10 cellular contexts compared by ENCODE assay signal in genomic region chr7:92404170-92404614, GRCh38. TPM values are rescaled to one million over a fixed set of nuclear protein-coding genes. Genes with fewer than 3 reads are reported as not detected.
A peak's percentile ranks its signal among the peaks of the same experiment; 100 is the strongest.
DNase-seq lines count a peak whose midpoint lies in the region; ATAC-seq and TF ChIP-seq lines count a peak whose summit lies in the region.
"Had no signal": no experiment of that assay in that cellular context is flagged by ENCODE, and none has a peak within 500 bp of the region (broad histone marks: within the 10 kb centered on the region; RNA-seq: fewer than 3 reads in every experiment).

No MANE protein-coding gene starts in this region.

- no peak for TF ChIP-seq POLR2A in erythroblast (IDR thresholded peaks at IDR 0.05; ENCODE audit: low read length)

- no peaks in the 10 kb centered on the region for H3K36me3 Mint-ChIP-seq in WTC11

- no peaks in the 10 kb centered on the region for H3K9me3 Mint-ChIP-seq in WTC11

- no peak for TF ChIP-seq CTCF in WTC11 (IDR thresholded peaks at IDR 0.05)

- POLR2A ChIA-PET in WTC11 (lab: Charles Lee), result no interaction called here

- ATAC-seq in WTC11, result peak; percentile 73
- no peak for ATAC-seq in GM21529 (IDR thresholded peaks at IDR 0.05; ENCODE audit: unreplicated experiment)
- no peak for ATAC-seq in HG03571 (IDR thresholded peaks at IDR 0.05; ENCODE audit: unreplicated experiment)

- no peak overlapping the region for H3K4me3 Mint-ChIP-seq in WTC11

- peaks cover 6% of the 10 kb centered on the region for H3K4me1 Mint-ChIP-seq in WTC11

- CTCF ChIA-PET in WTC11 (lab: Charles Lee), result interaction anchor here (1.0 to 2.2 kb wide), 5 partner anchors 20 to 225 kb away, joined by 3 to 10 read pairs (median 5); partner anchors contain the start of gene GATAD1

- peak; percentile 16 to 19 for DNase-seq in activated CD4-positive, alpha-beta T cell treated with anti-CD3 and anti-CD28 coated beads for 4 hours
- no peak for DNase-seq in activated CD4-positive, alpha-beta T cell treated with anti-CD3 and anti-CD28 coated beads, Interleukin-2, amount 50 U/mL, for 1 hour
- DNase-seq in WTC11 (ENCODE audit: low spot score) (no peak), erythroblast (lab: John Stamatoyannopoulos, UW) (peak; percentile 11 to 12), SKM-1 (lab: John Stamatoyannopoulos, UW; ENCODE audit: unreplicated experiment) (no peak)
- DNase-seq in stimulated activated naive CD4-positive, alpha-beta T cell treated with Interleukin-2 at 50 U/mL for 16 hours (lab: John Stamatoyannopoulos, UW), result peak; percentile 1
- DNase-seq: activated CD4-positive, CD25-positive, alpha-beta regulatory T cell; NCI-H226 had no signal

- H3K27me3 Mint-ChIP-seq in WTC11 (ENCODE audit: low read depth), result no peaks in the 10 kb centered on the region

- no peak overlapping the region; the same call in 1 of the 2 replicates for H3K27ac Mint-ChIP-seq in WTC11

TF ChIP-seq in WTC11, 78 proteins besides CTCF, POLR2A, EP300 and RAD21:
- TF ChIP-seq ZNF671 (CRISPR knock-in tag; IDR thresholded peaks at IDR 0.05), result no peak
- TF ChIP-seq ATF6 (CRISPR knock-in tag; IDR thresholded peaks at IDR 0.05), result no peak
- TF ChIP-seq ETV6 (CRISPR knock-in tag; IDR thresholded peaks at IDR 0.05), result no peak
- TF ChIP-seq ZNF396 (CRISPR knock-in tag; IDR thresholded peaks at IDR 0.05; ENCODE audit: borderline replicate concordance), result no peak
- TF ChIP-seq ATF2 (CRISPR knock-in tag; IDR thresholded peaks at IDR 0.05; ENCODE audit: borderline replicate concordance, low read depth), result no peak
- no peak for TF ChIP-seq RELA (CRISPR knock-in tag; IDR thresholded peaks at IDR 0.05; ENCODE audit: borderline replicate concordance)
- TF ChIP-seq ZNF232 (CRISPR knock-in tag; IDR thresholded peaks at IDR 0.05), result no peak
- no peak for TF ChIP-seq ZNF219 (CRISPR knock-in tag; IDR thresholded peaks at IDR 0.05; ENCODE audit: borderline replicate concordance)
- no peak for TF ChIP-seq ELF4 (CRISPR knock-in tag; IDR thresholded peaks at IDR 0.05; ENCODE audit: low read depth)
- TF ChIP-seq NR3C1 (CRISPR knock-in tag; conservative IDR thresholded peaks at IDR 0.05; ENCODE audit: low read depth), result no peak
- no peak for TF ChIP-seq E2F4 (CRISPR knock-in tag; IDR thresholded peaks at IDR 0.05; ENCODE audit: borderline replicate concordance, low read depth)
- TF ChIP-seq ESRRA (CRISPR knock-in tag; IDR thresholded peaks at IDR 0.05; ENCODE audit: borderline replicate concordance), result no peak
- no peak for TF ChIP-seq E2F1 (CRISPR knock-in tag; IDR thresholded peaks at IDR 0.05)
- TF ChIP-seq TEAD1 (CRISPR knock-in tag; IDR thresholded peaks at IDR 0.05), result no peak
- no peak for TF ChIP-seq MYBL2 (CRISPR knock-in tag; IDR thresholded peaks at IDR 0.05)
- no peak for TF ChIP-seq ZNF512 (CRISPR knock-in tag; IDR thresholded peaks at IDR 0.05; ENCODE audit: borderline replicate concordance)
- no peak for TF ChIP-seq HMGXB4 (CRISPR knock-in tag; IDR thresholded peaks at IDR 0.05)

RNA-seq across cellular contexts. Expression of gene GATAD1, which starts 43.1 kb away (rescaled TPM):
- total RNA-seq in WTC11 (2021), result 34.4 to 37.6 TPM (median 36.4 TPM) in 3 replicates

Comparison
In these comparisons a context has a peak if more than half of its experiments do, and no peak if none do; other contexts are left out.
1. DNase-seq: peak in activated CD4-positive, alpha-beta T cell treated with anti-CD3 and anti-CD28 coated beads for 4 hours (2 of 2), erythroblast (2 of 2) and stimulated activated naive CD4-positive, alpha-beta T cell treated with Interleukin-2 at 50 U/mL for 16 hours (single experiment); none in activated CD4-positive, alpha-beta T cell treated with anti-CD3 and anti-CD28 coated beads, Interleukin-2, amount 50 U/mL, for 1 hour (single experiment), WTC11 (single experiment) and SKM-1 (single experiment).